1 cellular context compared by ENCODE assay signal in genomic region chr17:81395600-81396277, GRCh38.
TF ChIP-seq lines count a peak whose summit lies in the region.

No MANE protein-coding gene starts in this region.

TF ChIP-seq in HCT116, 20 proteins besides CTCF, POLR2A, EP300 and RAD21 (continued from another document):
- TF ChIP-seq ZBTB33 (IDR thresholded peaks at IDR 0.05; ENCODE audit: extremely low read depth, insufficient replicate concordance, low read length) (no peak), REST (IDR thresholded peaks at IDR 0.05; ENCODE audit: low read depth) (no peak), SRF (IDR thresholded peaks at IDR 0.05; ENCODE audit: low read depth) (no peak), ZFX (IDR thresholded peaks at IDR 0.05) (no peak), EZH2 (IDR thresholded peaks at IDR 0.05) (no peak), ELF1 (IDR thresholded peaks at IDR 0.05; ENCODE audit: borderline replicate concordance, low read depth) (no peak), JUND (IDR thresholded peaks at IDR 0.05) (no peak), YY1 (IDR thresholded peaks at IDR 0.05; ENCODE audit: extremely low read depth, insufficient replicate concordance, low read depth, low read length) (no peak)
